Comparison of ENCODE assay signal across 8 cellular contexts in genomic region chr2:42100696-42101585, GRCh38. TPM values are rescaled to one million over a fixed set of nuclear protein-coding genes. Genes with fewer than 3 reads are reported as not detected.
DNase-seq lines count a peak whose midpoint lies in the region; ATAC-seq and TF ChIP-seq lines count a peak whose summit lies in the region.

No MANE protein-coding gene starts in this region.

- H3K4me1 Mint-ChIP-seq in activated T-helper 2 cell treated with anti-CD3 and anti-CD28 coated beads, Interferon-gamma antibody, Interleukin-2, Interleukin-4, amounts not matched to agents 10 μg/mL and 5 μg/mL and 100 μg/mL, durations not matched to agents 14 hours and 24 hours and 36 hours (ENCODE audit: low read depth), result peaks cover 60% of the 10 kb centered on the region

- H3K27me3 ChIP-seq in psoas muscle (ENCODE audit: insufficient read depth in 3 of 3, low read length in 2 of 3), result no peaks in the 10 kb centered on the region

- no peaks in the 10 kb centered on the region for H3K9me3 ChIP-seq in psoas muscle

- H3K4me3 ChIP-seq in psoas muscle, result peak overlapping the region; percentile 64

- H3K27ac ChIP-seq in psoas muscle, result peak overlapping the region; percentile 75

- H3K4me1 ChIP-seq in psoas muscle, result peaks cover 11% of the 10 kb centered on the region

- ATAC-seq in Right ventricle myocardium inferior, result peak; percentile 80
- peak; percentile 69 to 80 (median 74) for ATAC-seq in psoas muscle
- ATAC-seq in HG02588 (IDR thresholded peaks at IDR 0.05; ENCODE audit: unreplicated experiment), result no peak

- DNase-seq in NCI-H2107 (lab: John Stamatoyannopoulos, UW), result peak; percentile 7
- no peak for DNase-seq in NCI-H2107 treated with DMSO at 0.1 percent for 48 hours (lab: John Stamatoyannopoulos, UW; ENCODE audit: unreplicated experiment)
- peak; percentile 65 for DNase-seq in activated naive CD4-positive, alpha-beta T cell treated with Interleukin-2 at 50 U/mL for 16 hours
- DNase-seq in Right ventricle myocardium inferior (ENCODE audit: missing footprints), result peak; percentile 86
- DNase-seq in psoas muscle, result peak; percentile 61 to 67
- DNase-seq in activated T-helper 2 cell treated with anti-CD3 and anti-CD28 coated beads, Interferon-gamma antibody, Interleukin-2, Interleukin-4, amounts not matched to agents 10 μg/mL and 5 μg/mL and 100 μg/mL, durations not matched to agents 14 hours and 24 hours and 36 hours (ENCODE audit: low spot score), result no peak
- DNase-seq in NCI-H345 treated with DMSO at 0.1 percent for 48 hours (lab: John Stamatoyannopoulos, UW; ENCODE audit: unreplicated experiment), result no peak

- peaks cover 16% of the 10 kb centered on the region for H3K36me3 Mint-ChIP-seq in activated T-helper 2 cell treated with anti-CD3 and anti-CD28 coated beads, Interferon-gamma antibody, Interleukin-2, Interleukin-4, amounts not matched to agents 10 μg/mL and 5 μg/mL and 100 μg/mL, durations not matched to agents 14 hours and 24 hours and 36 hours (ENCODE audit: low read depth)

- intact Hi-C loops in Right ventricle myocardium inferior (cut with DNase I), result loop anchor here (5.0 kb wide), 1 partner anchor 36 kb away; no protein-coding TSS in a partner anchor
- intact Hi-C loops in psoas muscle (cut with DNase I), result no loop called here
- intact Hi-C loops in activated T-helper 2 cell treated with anti-CD3 and anti-CD28 coated beads, Interferon-gamma antibody, Interleukin-2, Interleukin-4, amounts not matched to agents 10 μg/mL and 5 μg/mL and 100 μg/mL, durations not matched to agents 14 hours and 24 hours and 36 hours (cut with micrococcal nuclease), result no loop called here

- TF ChIP-seq CTCF in psoas muscle (IDR thresholded peaks at IDR 0.05), result no peak

- H3K36me3 ChIP-seq in psoas muscle (ENCODE audit: insufficient read depth in 1 of 2, low read depth in 1 of 2), result no peaks in the 10 kb centered on the region

- H3K4me3 Mint-ChIP-seq in activated T-helper 2 cell treated with anti-CD3 and anti-CD28 coated beads, Interferon-gamma antibody, Interleukin-2, Interleukin-4, amounts not matched to agents 10 μg/mL and 5 μg/mL and 100 μg/mL, durations not matched to agents 14 hours and 24 hours and 36 hours (ENCODE audit: low read depth), result no peak overlapping the region

- peaks cover 13% of the 10 kb centered on the region for H3K9me3 Mint-ChIP-seq in activated T-helper 2 cell treated with anti-CD3 and anti-CD28 coated beads, Interferon-gamma antibody, Interleukin-2, Interleukin-4, amounts not matched to agents 10 μg/mL and 5 μg/mL and 100 μg/mL, durations not matched to agents 14 hours and 24 hours and 36 hours

- H3K27me3 Mint-ChIP-seq in activated T-helper 2 cell treated with anti-CD3 and anti-CD28 coated beads, Interferon-gamma antibody, Interleukin-2, Interleukin-4, amounts not matched to agents 10 μg/mL and 5 μg/mL and 100 μg/mL, durations not matched to agents 14 hours and 24 hours and 36 hours (ENCODE audit: low read depth), result no peaks in the 10 kb centered on the region

- 31 to 63% (median 49%) methylated on average over 29 to 68 of the region's 68 CpGs for WGBS in psoas muscle, 3 donors

- no peak overlapping the region for H3K27ac Mint-ChIP-seq in activated T-helper 2 cell treated with anti-CD3 and anti-CD28 coated beads, Interferon-gamma antibody, Interleukin-2, Interleukin-4, amounts not matched to agents 10 μg/mL and 5 μg/mL and 100 μg/mL, durations not matched to agents 14 hours and 24 hours and 36 hours

RNA-seq across cellular contexts. Expression of gene PKDCC, which starts 53.1 kb away (rescaled TPM):
- total RNA-seq in Right ventricle myocardium inferior (114 TPM), psoas muscle (100 to 1,000 TPM in 2 of 4 donors, 10 to 100 TPM in 2; 45.6 to 159 (median 111) TPM)
- 100 to 1,000 TPM in 2 of 3 donors, 10 to 100 TPM in 1; 76.1 to 209 (median 186) TPM for polyA plus RNA-seq in psoas muscle
- total RNA-seq in activated T-helper 2 cell treated with anti-CD3 and anti-CD28 coated beads, Interferon-gamma antibody, Interleukin-2, Interleukin-4, amounts not matched to agents 10 μg/mL and 5 μg/mL and 100 μg/mL, durations not matched to agents 14 hours and 24 hours and 36 hours, result 0.11 TPM in 1 of 2 replicates, not detected in the other

Comparison
In these comparisons a context has a peak if more than half of its experiments do, and no peak if none do; other contexts are left out.
1. DNase-seq: peak in NCI-H2107 (single experiment), activated naive CD4-positive, alpha-beta T cell treated with Interleukin-2 at 50 U/mL for 16 hours (single experiment), Right ventricle myocardium inferior (single experiment) and psoas muscle (2 of 2); none in NCI-H2107 treated with DMSO at 0.1 percent for 48 hours (single experiment), activated T-helper 2 cell treated with anti-CD3 and anti-CD28 coated beads, Interferon-gamma antibody, Interleukin-2, Interleukin-4, amounts not matched to agents 10 μg/mL and 5 μg/mL and 100 μg/mL, durations not matched to agents 14 hours and 24 hours and 36 hours (single experiment) and NCI-H345 treated with DMSO at 0.1 percent for 48 hours (single experiment).
2. RNA of gene PKDCC, which starts 53.1 kb away (total RNA-seq): 45.6 to 159 TPM in psoas muscle and 114 TPM in Right ventricle myocardium inferior (single experiment); 0.11 TPM in activated T-helper 2 cell treated with anti-CD3 and anti-CD28 coated beads, Interferon-gamma antibody, Interleukin-2, Interleukin-4, amounts not matched to agents 10 μg/mL and 5 μg/mL and 100 μg/mL, durations not matched to agents 14 hours and 24 hours and 36 hours; every median in the first group is over 10 times any median in the second.